ENCODE assay signal across 8 cellular contexts in genomic region chr18:12884521-12885323, GRCh38. TPM values are rescaled to one million over a fixed set of nuclear protein-coding genes. Genes with fewer than 3 reads are reported as not detected.
DNase-seq lines count a peak whose midpoint lies in the region; ATAC-seq and TF ChIP-seq lines count a peak whose summit lies in the region.

No MANE protein-coding gene starts in this region.

- WGBS in stomach, 5 donors = 14 to 20% (median 16%) methylated on average over 20 of the region's 20 CpGs

- peaks cover 44% of the 10 kb centered on the region for H3K4me1 Mint-ChIP-seq in activated naive CD4-positive, alpha-beta T cell treated with anti-CD3 and anti-CD28 coated beads for 36 hours (ENCODE audit: low read depth)
- peaks cover 51% of the 10 kb centered on the region for H3K4me1 Mint-ChIP-seq in activated CD4-positive, alpha-beta memory T cell treated with anti-CD3 and anti-CD28 coated beads, Interleukin-2, amount 10 ng/mL, durations not matched to agents 7 days and 5 days

- no peak for TF ChIP-seq POLR2A in stomach (IDR thresholded peaks at IDR 0.05)

- DNase-seq in activated naive CD4-positive, alpha-beta T cell treated with anti-CD3 and anti-CD28 coated beads for 36 hours = no peak
- no peak for DNase-seq in activated naive CD4-positive, alpha-beta T cell treated with Interleukin-2 at 50 U/mL for 16 hours
- no peak for DNase-seq in activated CD4-positive, alpha-beta memory T cell treated with anti-CD3 and anti-CD28 coated beads, Interleukin-2, amount 10 ng/mL, durations not matched to agents 7 days and 5 days
- DNase-seq in stomach = no peak
- DNase-seq in NCI-H1694 (lab: John Stamatoyannopoulos, UW) = no peak
- no peak for DNase-seq in CD1c-positive myeloid dendritic cell (ENCODE audit: extremely low spot score)

- TF ChIP-seq CTCF in stomach (IDR thresholded peaks at IDR 0.05) = peak in 1 of 7 experiments; percentile 5

- intact Hi-C loops in activated naive CD4-positive, alpha-beta T cell treated with anti-CD3 and anti-CD28 coated beads for 36 hours (cut with micrococcal nuclease) = loop anchor here (1.0 to 10.0 kb wide), 5 partner anchors 63 to 840 kb away; partner anchors contain the start of genes AFG3L2, CEP76, FAM210A and RNMT
- intact Hi-C loops in stomach (cut with DNase I; ENCODE audit: low total_unique reads) = no loop called here

- no peaks in the 10 kb centered on the region for H3K27me3 Mint-ChIP-seq in activated naive CD4-positive, alpha-beta T cell treated with anti-CD3 and anti-CD28 coated beads for 36 hours (ENCODE audit: low read depth)
- H3K27me3 Mint-ChIP-seq in activated CD4-positive, alpha-beta memory T cell treated with anti-CD3 and anti-CD28 coated beads, Interleukin-2, amount 10 ng/mL, durations not matched to agents 7 days and 5 days = no peaks in the 10 kb centered on the region

- POLR2A ChIA-PET in activated CD4-positive, alpha-beta memory T cell treated with anti-CD3 and anti-CD28 coated beads, Interleukin-2, amount 10 ng/mL, durations not matched to agents 7 days and 5 days (lab: Charles Lee) = interaction anchor here (0.9 to 5.9 kb wide), 27 partner anchors 8 to 507 kb away, joined by 3 to 96 read pairs (median 6); partner anchors contain the start of genes CEP192, CEP76, PSMG2 and SEH1L

- H3K36me3 ChIP-seq in iPS-15b (ENCODE audit: control insufficient read depth, insufficient read depth, low read length) = no peaks in the 10 kb centered on the region
- H3K36me3 ChIP-seq in stomach = no peaks in the 10 kb centered on the region

- no peaks in the 10 kb centered on the region for H3K36me3 Mint-ChIP-seq in activated naive CD4-positive, alpha-beta T cell treated with anti-CD3 and anti-CD28 coated beads for 36 hours (ENCODE audit: low read depth)
- peaks cover 19% of the 10 kb centered on the region for H3K36me3 Mint-ChIP-seq in activated CD4-positive, alpha-beta memory T cell treated with anti-CD3 and anti-CD28 coated beads, Interleukin-2, amount 10 ng/mL, durations not matched to agents 7 days and 5 days (ENCODE audit: low read depth)

- peak overlapping the region; percentile 97 to 99 (median 99) for H3K27ac ChIP-seq in stomach

- H3K27me3 ChIP-seq in iPS-15b (ENCODE audit: control insufficient read depth, insufficient read depth, low read length) (no peaks in the 10 kb centered on the region), stomach (no peaks in the 10 kb centered on the region)

- no peak for ATAC-seq in HG02678 (IDR thresholded peaks at IDR 0.05; ENCODE audit: unreplicated experiment)

- CTCF ChIA-PET in activated naive CD4-positive, alpha-beta T cell treated with anti-CD3 and anti-CD28 coated beads for 36 hours (lab: Charles Lee) = interaction anchor here (0.9 to 1.3 kb wide), 6 partner anchors 10 to 158 kb away, joined by 4 to 8 read pairs (median 4); no protein-coding TSS in a partner anchor
- CTCF ChIA-PET in activated CD4-positive, alpha-beta memory T cell treated with anti-CD3 and anti-CD28 coated beads, Interleukin-2, amount 10 ng/mL, durations not matched to agents 7 days and 5 days (lab: Charles Lee) = interaction anchor here (0.9 to 2.7 kb wide), 7 partner anchors 9 to 106 kb away, joined by 3 to 11 read pairs (median 7); partner anchors contain the start of gene CEP192

- TF ChIP-seq EP300 in stomach (IDR thresholded peaks at IDR 0.05) = no peak

- peak overlapping the region; percentile 89 for H3K4me3 Mint-ChIP-seq in activated naive CD4-positive, alpha-beta T cell treated with anti-CD3 and anti-CD28 coated beads for 36 hours
- H3K4me3 Mint-ChIP-seq in activated CD4-positive, alpha-beta memory T cell treated with anti-CD3 and anti-CD28 coated beads, Interleukin-2, amount 10 ng/mL, durations not matched to agents 7 days and 5 days = peak overlapping the region; percentile 90

- H3K4me3 ChIP-seq in iPS-15b (ENCODE audit: low read depth, low read length) (peak overlapping the region; percentile 66), stomach (peak overlapping the region; percentile 77 to 92 (median 84))

- H3K4me1 ChIP-seq in iPS-15b (ENCODE audit: control insufficient read depth, insufficient read depth, low read length) = peaks cover 22% of the 10 kb centered on the region
- H3K4me1 ChIP-seq in stomach = peaks cover 5 to 46% (median 32%) of the 10 kb centered on the region in 4 donors

- H3K9ac ChIP-seq in iPS-15b (ENCODE audit: low read depth, low read length) = peak overlapping the region; percentile 61

- H3K9me3 ChIP-seq in iPS-15b (ENCODE audit: control insufficient read depth, insufficient read depth, low read length) = no peaks in the 10 kb centered on the region
- H3K9me3 ChIP-seq in stomach = no peaks in the 10 kb centered on the region

- no peaks in the 10 kb centered on the region for H3K9me3 Mint-ChIP-seq in activated naive CD4-positive, alpha-beta T cell treated with anti-CD3 and anti-CD28 coated beads for 36 hours
- no peaks in the 10 kb centered on the region for H3K9me3 Mint-ChIP-seq in activated CD4-positive, alpha-beta memory T cell treated with anti-CD3 and anti-CD28 coated beads, Interleukin-2, amount 10 ng/mL, durations not matched to agents 7 days and 5 days

- H3K27ac Mint-ChIP-seq in activated naive CD4-positive, alpha-beta T cell treated with anti-CD3 and anti-CD28 coated beads for 36 hours = peak overlapping the region; percentile 89
- peak overlapping the region; percentile 84 for H3K27ac Mint-ChIP-seq in activated CD4-positive, alpha-beta memory T cell treated with anti-CD3 and anti-CD28 coated beads, Interleukin-2, amount 10 ng/mL, durations not matched to agents 7 days and 5 days

RNA-seq across cellular contexts. Expression of gene PTPN2, which starts 0.7 kb away (rescaled TPM):
- 10 to 100 TPM; 68.5 to 71.8 TPM for total RNA-seq in activated naive CD4-positive, alpha-beta T cell treated with anti-CD3 and anti-CD28 coated beads for 36 hours
- 10 to 100 TPM; 82.9 to 90.8 TPM for total RNA-seq in activated CD4-positive, alpha-beta memory T cell treated with anti-CD3 and anti-CD28 coated beads, Interleukin-2, amount 10 ng/mL, durations not matched to agents 7 days and 5 days
- 10 to 100 TPM in 3 of 5 donors, 1 to 10 TPM in 2; 5.8 to 66.7 (median 28.5) TPM for total RNA-seq in stomach
- polyA plus RNA-seq in stomach = 10 to 100 TPM; 20.2 to 32.4 (median 32.2) TPM
